11 cellular contexts compared by ENCODE assay signal in genomic region chr18:61975526-61976326, GRCh38.
A peak's percentile ranks its signal among the peaks of the same experiment; 100 is the strongest.
DNase-seq lines count a peak whose midpoint lies in the region; ATAC-seq and TF ChIP-seq lines count a peak whose summit lies in the region.
"Had no signal": no experiment of that assay in that cellular context is flagged by ENCODE, and none has a peak within 500 bp of the region (broad histone marks: within the 10 kb centered on the region; RNA-seq: fewer than 3 reads in every experiment).

No MANE protein-coding gene starts in this region.

- H3K9me3 ChIP-seq in naive thymus-derived CD4-positive, alpha-beta T cell (ENCODE audit: control insufficient read depth in 2 of 3, low read length in 3 of 3): no peaks in the 10 kb centered on the region
- H3K9me3 ChIP-seq: suprapubic skin had no signal

- H3K36me3 ChIP-seq in naive thymus-derived CD4-positive, alpha-beta T cell (ENCODE audit: control insufficient read depth in 2 of 3, insufficient read depth in 3 of 3, low read length in 3 of 3): no peaks in the 10 kb centered on the region
- H3K36me3 ChIP-seq: suprapubic skin had no signal

- H3K4me3 ChIP-seq in naive thymus-derived CD4-positive, alpha-beta T cell (ENCODE audit: low read length): no peak overlapping the region
- H3K4me3 ChIP-seq in dorsolateral prefrontal cortex: no peak overlapping the region
- H3K4me3 ChIP-seq: GM23338, suprapubic skin had no signal

- peaks cover 6 to 23% (median 21%) of the 10 kb centered on the region in 3 donors for H3K4me1 Mint-ChIP-seq in T-cell
- H3K4me1 Mint-ChIP-seq in naive thymus-derived CD4-positive, alpha-beta T cell: peaks cover 4 to 35% (median 17%) of the 10 kb centered on the region in 7 donors

- no peaks in the 10 kb centered on the region for H3K36me3 Mint-ChIP-seq in T-cell
- H3K36me3 Mint-ChIP-seq in naive thymus-derived CD4-positive, alpha-beta T cell: peaks cover 0 to 5% (median 0%) of the 10 kb centered on the region in 5 donors

- ATAC-seq in HG02610 (IDR thresholded peaks at IDR 0.05; ENCODE audit: unreplicated experiment) (peak; percentile 67), T-cell (replicated peaks in 1 of 4) (peak; percentile 49 to 88 (median 72))
- ATAC-seq in naive thymus-derived CD4-positive, alpha-beta T cell: peak; percentile 82
- ATAC-seq: GM23338 had no signal

- no peaks in the 10 kb centered on the region for H3K27me3 ChIP-seq in naive thymus-derived CD4-positive, alpha-beta T cell (ENCODE audit: control insufficient read depth in 2 of 2, insufficient read depth in 2 of 2, low read length in 2 of 2)
- H3K27me3 ChIP-seq in dorsolateral prefrontal cortex: no peaks in the 10 kb centered on the region
- H3K27me3 ChIP-seq: suprapubic skin had no signal

- peaks cover 3 to 6% of the 10 kb centered on the region in 2 donors for H3K4me1 ChIP-seq in naive thymus-derived CD4-positive, alpha-beta T cell (ENCODE audit: control insufficient read depth in 2 of 2, insufficient read depth in 2 of 2, low read length in 2 of 2)
- H3K4me1 ChIP-seq: suprapubic skin had no signal

- no peak overlapping the region for H3K4me3 Mint-ChIP-seq in T-cell
- peak overlapping the region in 6 of 10 donors; percentile 26 to 72 (median 33) for H3K4me3 Mint-ChIP-seq in naive thymus-derived CD4-positive, alpha-beta T cell
- H3K4me3 Mint-ChIP-seq: GM23338 had no signal

- H3K9me3 Mint-ChIP-seq in T-cell: no peaks in the 10 kb centered on the region
- H3K9me3 Mint-ChIP-seq in naive thymus-derived CD4-positive, alpha-beta T cell: peaks cover 0 to 7% (median 0%) of the 10 kb centered on the region in 11 donors
- H3K9me3 Mint-ChIP-seq: GM23338 had no signal

- CTCF ChIA-PET in T-cell (lab: Charles Lee): interaction anchor here in 1 of 2 donors (0.7 to 0.9 kb wide), 2 partner anchors 8 to 75 kb away, joined by 3 read pairs; no protein-coding TSS in a partner anchor
- CTCF ChIA-PET in naive thymus-derived CD4-positive, alpha-beta T cell (lab: Charles Lee): no interaction called here

- DNase-seq in activated T-cell treated with anti-CD3 and anti-CD28 coated beads for 24 hours (ENCODE audit: low read depth): peak; percentile 30
- no peak for DNase-seq in activated T-cell treated with anti-CD3 and anti-CD28 coated beads, Interleukin-2, amount 50 U/mL, for 48 hours
- DNase-seq in T-cell: peak in 20 of 34 experiments; percentile 5 to 50 (median 18)
- DNase-seq in naive thymus-derived CD4-positive, alpha-beta T cell: peak in 7 of 9 donors; percentile 39 to 76 (median 70)
- no peak for DNase-seq in dorsolateral prefrontal cortex
- DNase-seq in NCI-H2107 (lab: John Stamatoyannopoulos, UW): no peak
- no peak for DNase-seq in GDM1 (lab: John Stamatoyannopoulos, UW)
- DNase-seq: NCI-H2227 treated with DMSO at 0.1 percent for 48 hours had no signal

- H3K27ac ChIP-seq in naive thymus-derived CD4-positive, alpha-beta T cell (ENCODE audit: low read depth, low read length): no peak overlapping the region
- H3K27ac ChIP-seq in dorsolateral prefrontal cortex: no peak overlapping the region
- H3K27ac ChIP-seq: suprapubic skin had no signal

- peak overlapping the region; percentile 62 to 75 for H3K27ac Mint-ChIP-seq in T-cell
- H3K27ac Mint-ChIP-seq in naive thymus-derived CD4-positive, alpha-beta T cell: peak overlapping the region; percentile 47 to 95 (median 70)
- H3K27ac Mint-ChIP-seq: GM23338 had no signal

- POLR2A ChIA-PET in T-cell (lab: Charles Lee): no interaction called here
- POLR2A ChIA-PET in naive thymus-derived CD4-positive, alpha-beta T cell (lab: Charles Lee): no interaction called here

- TF ChIP-seq CTCF in dorsolateral prefrontal cortex (IDR thresholded peaks at IDR 0.05 in 54 of 56, conservative IDR thresholded peaks at IDR 0.05 in 2 of 56; ENCODE audit: low read depth in 1 of 56, partially characterized antibody in 56 of 56): no peak

- no peaks in the 10 kb centered on the region for H3K27me3 Mint-ChIP-seq in T-cell
- H3K27me3 Mint-ChIP-seq in naive thymus-derived CD4-positive, alpha-beta T cell: peaks cover 0 to 4% (median 0%) of the 10 kb centered on the region in 5 donors

- intact Hi-C loops in naive thymus-derived CD4-positive, alpha-beta T cell (cut with micrococcal nuclease): loop anchor here (1.0 to 10.0 kb wide), 4 partner anchors 33 to 549 kb away; partner anchors contain the start of genes PIGN (in 1 of the 2), RELCH (in 1 of the 2) and ZCCHC2 (in 1 of the 2)
- intact Hi-C loops in dorsolateral prefrontal cortex (cut with DNase I): no loop called here

Comparison
In these comparisons a context has a peak if more than half of its experiments do, and no peak if none do; other contexts are left out.
1. DNase-seq: peak in activated T-cell treated with anti-CD3 and anti-CD28 coated beads for 24 hours (single experiment), T-cell (20 of 34) and naive thymus-derived CD4-positive, alpha-beta T cell (7 of 9); none in activated T-cell treated with anti-CD3 and anti-CD28 coated beads, Interleukin-2, amount 50 U/mL, for 48 hours (0 of 2), dorsolateral prefrontal cortex (0 of 10), NCI-H2107 (single experiment) and GDM1 (single experiment).
2. H3K4me3 Mint-ChIP-seq: peak in naive thymus-derived CD4-positive, alpha-beta T cell (6 of 10); none in T-cell (0 of 3).
3. intact Hi-C loops: an anchor here in naive thymus-derived CD4-positive, alpha-beta T cell (1.0 to 10.0 kb wide); none called in dorsolateral prefrontal cortex.
4. Peak in every context shown above with its lines, with median percentiles within 50 percentile points of each other: ATAC-seq.